In the genomic region with DNA sequence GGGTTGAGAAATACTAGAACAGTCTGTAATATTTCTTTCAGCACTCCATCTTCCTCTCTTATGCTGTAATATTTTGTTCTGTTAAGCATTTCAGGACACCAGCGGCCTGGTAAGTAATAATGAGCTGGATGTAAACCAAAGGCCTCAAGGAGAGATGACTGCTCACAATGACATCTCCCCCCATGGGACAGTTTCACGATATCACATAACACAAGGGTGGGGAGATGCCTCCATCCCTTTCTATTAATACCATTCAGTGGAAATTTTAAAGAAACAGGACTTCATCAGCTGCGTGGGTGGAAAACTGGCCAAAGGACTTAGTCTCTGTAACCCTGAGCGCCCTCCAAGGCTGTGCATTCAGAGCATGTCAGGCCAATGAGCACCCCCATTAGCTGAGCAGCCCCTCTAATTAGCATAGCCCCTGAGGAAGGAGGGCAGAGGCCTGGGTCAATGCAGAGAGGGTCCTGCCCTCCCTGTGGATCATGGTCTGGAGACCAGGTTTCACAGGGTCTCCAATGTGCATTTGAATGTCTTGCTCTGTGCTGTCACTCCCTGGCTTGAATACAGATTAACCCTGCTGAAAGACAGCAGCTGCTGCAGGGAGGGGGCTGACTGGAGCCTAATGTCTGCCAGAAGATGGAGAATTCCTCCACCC, we compare ENCODE assay signal across 1 cellular context.
TF ChIP-seq lines count a peak whose summit lies in the region.

No MANE protein-coding gene starts in this region.

TF ChIP-seq in SK-N-SH treated with all-trans-retinoic acid at 6 μM for 48 hours, 23 proteins besides CTCF, POLR2A, EP300 and RAD21 (continued from another document):
- TF ChIP-seq, protein P1, sequence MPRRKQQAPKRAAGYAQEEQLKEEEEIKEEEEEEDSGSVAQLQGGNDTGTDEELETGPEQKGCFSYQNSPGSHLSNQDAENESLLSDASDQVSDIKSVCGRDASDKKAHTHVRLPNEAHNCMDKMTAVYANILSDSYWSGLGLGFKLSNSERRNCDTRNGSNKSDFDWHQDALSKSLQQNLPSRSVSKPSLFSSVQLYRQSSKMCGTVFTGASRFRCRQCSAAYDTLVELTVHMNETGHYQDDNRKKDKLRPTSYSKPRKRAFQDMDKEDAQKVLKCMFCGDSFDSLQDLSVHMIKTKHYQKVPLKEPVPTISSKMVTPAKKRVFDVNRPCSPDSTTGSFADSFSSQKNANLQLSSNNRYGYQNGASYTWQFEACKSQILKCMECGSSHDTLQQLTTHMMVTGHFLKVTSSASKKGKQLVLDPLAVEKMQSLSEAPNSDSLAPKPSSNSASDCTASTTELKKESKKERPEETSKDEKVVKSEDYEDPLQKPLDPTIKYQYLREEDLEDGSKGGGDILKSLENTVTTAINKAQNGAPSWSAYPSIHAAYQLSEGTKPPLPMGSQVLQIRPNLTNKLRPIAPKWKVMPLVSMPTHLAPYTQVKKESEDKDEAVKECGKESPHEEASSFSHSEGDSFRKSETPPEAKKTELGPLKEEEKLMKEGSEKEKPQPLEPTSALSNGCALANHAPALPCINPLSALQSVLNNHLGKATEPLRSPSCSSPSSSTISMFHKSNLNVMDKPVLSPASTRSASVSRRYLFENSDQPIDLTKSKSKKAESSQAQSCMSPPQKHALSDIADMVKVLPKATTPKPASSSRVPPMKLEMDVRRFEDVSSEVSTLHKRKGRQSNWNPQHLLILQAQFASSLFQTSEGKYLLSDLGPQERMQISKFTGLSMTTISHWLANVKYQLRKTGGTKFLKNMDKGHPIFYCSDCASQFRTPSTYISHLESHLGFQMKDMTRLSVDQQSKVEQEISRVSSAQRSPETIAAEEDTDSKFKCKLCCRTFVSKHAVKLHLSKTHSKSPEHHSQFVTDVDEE (CRISPR knock-in tag; IDR thresholded peaks at IDR 0.05) = no peak
- TF ChIP-seq BACH2 (CRISPR knock-in tag; IDR thresholded peaks at IDR 0.05; ENCODE audit: borderline replicate concordance) (no peak), ZNF70 (CRISPR knock-in tag; IDR thresholded peaks at IDR 0.05) (no peak), RARB (CRISPR knock-in tag; IDR thresholded peaks at IDR 0.05) (no peak), PPARA (CRISPR knock-in tag; IDR thresholded peaks at IDR 0.05; ENCODE audit: borderline replicate concordance) (no peak), SNAI2 (CRISPR knock-in tag; IDR thresholded peaks at IDR 0.05) (no peak), TCF4 (CRISPR knock-in tag; IDR thresholded peaks at IDR 0.05; ENCODE audit: borderline replicate concordance) (no peak)
- TF ChIP-seq, protein P2, sequence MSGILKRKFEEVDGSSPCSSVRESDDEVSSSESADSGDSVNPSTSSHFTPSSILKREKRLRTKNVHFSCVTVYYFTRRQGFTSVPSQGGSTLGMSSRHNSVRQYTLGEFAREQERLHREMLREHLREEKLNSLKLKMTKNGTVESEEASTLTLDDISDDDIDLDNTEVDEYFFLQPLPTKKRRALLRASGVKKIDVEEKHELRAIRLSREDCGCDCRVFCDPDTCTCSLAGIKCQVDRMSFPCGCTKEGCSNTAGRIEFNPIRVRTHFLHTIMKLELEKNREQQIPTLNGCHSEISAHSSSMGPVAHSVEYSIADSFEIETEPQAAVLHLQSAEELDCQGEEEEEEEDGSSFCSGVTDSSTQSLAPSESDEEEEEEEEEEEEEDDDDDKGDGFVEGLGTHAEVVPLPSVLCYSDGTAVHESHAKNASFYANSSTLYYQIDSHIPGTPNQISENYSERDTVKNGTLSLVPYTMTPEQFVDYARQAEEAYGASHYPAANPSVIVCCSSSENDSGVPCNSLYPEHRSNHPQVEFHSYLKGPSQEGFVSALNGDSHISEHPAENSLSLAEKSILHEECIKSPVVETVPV (CRISPR knock-in tag; IDR thresholded peaks at IDR 0.05) = no peak
- TF ChIP-seq, protein P3, sequence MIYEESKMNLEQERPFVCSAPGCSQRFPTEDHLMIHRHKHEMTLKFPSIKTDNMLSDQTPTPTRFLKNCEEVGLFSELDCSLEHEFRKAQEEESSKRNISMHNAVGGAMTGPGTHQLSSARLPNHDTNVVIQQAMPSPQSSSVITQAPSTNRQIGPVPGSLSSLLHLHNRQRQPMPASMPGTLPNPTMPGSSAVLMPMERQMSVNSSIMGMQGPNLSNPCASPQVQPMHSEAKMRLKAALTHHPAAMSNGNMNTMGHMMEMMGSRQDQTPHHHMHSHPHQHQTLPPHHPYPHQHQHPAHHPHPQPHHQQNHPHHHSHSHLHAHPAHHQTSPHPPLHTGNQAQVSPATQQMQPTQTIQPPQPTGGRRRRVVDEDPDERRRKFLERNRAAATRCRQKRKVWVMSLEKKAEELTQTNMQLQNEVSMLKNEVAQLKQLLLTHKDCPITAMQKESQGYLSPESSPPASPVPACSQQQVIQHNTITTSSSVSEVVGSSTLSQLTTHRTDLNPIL (CRISPR knock-in tag; IDR thresholded peaks at IDR 0.05; ENCODE audit: low read depth) = no peak
- TF ChIP-seq, protein P4, sequence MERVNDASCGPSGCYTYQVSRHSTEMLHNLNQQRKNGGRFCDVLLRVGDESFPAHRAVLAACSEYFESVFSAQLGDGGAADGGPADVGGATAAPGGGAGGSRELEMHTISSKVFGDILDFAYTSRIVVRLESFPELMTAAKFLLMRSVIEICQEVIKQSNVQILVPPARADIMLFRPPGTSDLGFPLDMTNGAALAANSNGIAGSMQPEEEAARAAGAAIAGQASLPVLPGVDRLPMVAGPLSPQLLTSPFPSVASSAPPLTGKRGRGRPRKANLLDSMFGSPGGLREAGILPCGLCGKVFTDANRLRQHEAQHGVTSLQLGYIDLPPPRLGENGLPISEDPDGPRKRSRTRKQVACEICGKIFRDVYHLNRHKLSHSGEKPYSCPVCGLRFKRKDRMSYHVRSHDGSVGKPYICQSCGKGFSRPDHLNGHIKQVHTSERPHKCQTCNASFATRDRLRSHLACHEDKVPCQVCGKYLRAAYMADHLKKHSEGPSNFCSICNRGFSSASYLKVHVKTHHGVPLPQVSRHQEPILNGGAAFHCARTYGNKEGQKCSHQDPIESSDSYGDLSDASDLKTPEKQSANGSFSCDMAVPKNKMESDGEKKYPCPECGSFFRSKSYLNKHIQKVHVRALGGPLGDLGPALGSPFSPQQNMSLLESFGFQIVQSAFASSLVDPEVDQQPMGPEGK (CRISPR knock-in tag; IDR thresholded peaks at IDR 0.05; ENCODE audit: borderline replicate concordance) = no peak
